In genomic region chr17:76307966-76308338, GRCh38 we compare ENCODE assay signal across 21 cellular contexts. TPM values are rescaled to one million over a fixed set of nuclear protein-coding genes. Genes with fewer than 3 reads are reported as not detected.
A peak's percentile ranks its signal among the peaks of the same experiment; 100 is the strongest.
DNase-seq lines count a peak whose midpoint lies in the region; ATAC-seq, FAIRE-seq and TF ChIP-seq lines count a peak whose summit lies in the region.
"Had no signal": no experiment of that assay in that cellular context is flagged by ENCODE, and none has a peak within 500 bp of the region (broad histone marks: within the 10 kb centered on the region; RNA-seq: fewer than 3 reads in every experiment).

Gene QRICH2 (minus strand): TSS chr17:76308276. CDS start chr17:76307998, 278 bp downstream.

- POLR2A ChIA-PET in SK-N-SH (lab: Yijun Ruan, JAX): interaction anchor here (1.5 kb wide), 1 partner anchor 91 kb away, joined by 3 read pairs; no protein-coding TSS in a partner anchor

- no peak for TF ChIP-seq POLR2A in vagina (IDR thresholded peaks at IDR 0.05)

- H3K27ac Mint-ChIP-seq in progenitor cell of endocrine pancreas: no peak within 1 kb of the TSS
- no peak within 1 kb of the TSS for H3K27ac Mint-ChIP-seq in activated CD4-positive, alpha-beta T cell treated with anti-CD3 and anti-CD28 coated beads, Interleukin-2, amount 10 ng/mL, durations not matched to agents 24 days and 14 days

- TF ChIP-seq EP300 in SK-N-SH (IDR thresholded peaks at IDR 0.05; ENCODE audit: borderline replicate concordance in 1 of 2, low read depth in 1 of 2, low read length in 1 of 2): no peak

- no peak for ATAC-seq in SK-N-SH treated with all-trans-retinoic acid at 6 μM for 48 hours
- ATAC-seq: PC-3 had no signal

- H3K27ac ChIP-seq in SK-N-SH (ENCODE audit: low read depth in 2 of 2, low read length in 1 of 2) (no peak within 1 kb of the TSS), kidney (ENCODE audit: low read depth in 2 of 2, low read length in 2 of 2) (no peak within 1 kb of the TSS), vagina (no peak within 1 kb of the TSS)
- H3K27ac ChIP-seq: 22Rv1, C4-2B had no signal

- H4K20me1 ChIP-seq in SK-N-SH (ENCODE audit: insufficient read depth): no peaks in the 10 kb centered on the region

- H3K9me3 Mint-ChIP-seq in progenitor cell of endocrine pancreas (ENCODE audit: low read depth): no peaks in the 10 kb centered on the region
- no peaks in the 10 kb centered on the region for H3K9me3 Mint-ChIP-seq in activated CD4-positive, alpha-beta T cell treated with anti-CD3 and anti-CD28 coated beads, Interleukin-2, amount 10 ng/mL, durations not matched to agents 24 days and 14 days

- H3K4me3 ChIP-seq in SK-N-SH (ENCODE audit: low read depth in 2 of 2, low read length in 1 of 2) (no peak within 1 kb of the TSS), kidney (ENCODE audit: low read length in 2 of 2) (no peak within 1 kb of the TSS), vagina (no peak within 1 kb of the TSS)

- H3K4me1 ChIP-seq in SK-N-SH (ENCODE audit: control insufficient read depth in 1 of 2, insufficient read depth in 2 of 2, low read depth in 1 of 2, low read length in 1 of 2): no peaks in the 10 kb centered on the region
- H3K4me1 ChIP-seq in kidney (ENCODE audit: control insufficient read depth in 1 of 2, insufficient read depth in 1 of 2, low read depth in 1 of 2, low read length in 2 of 2): no peaks in the 10 kb centered on the region
- H3K4me1 ChIP-seq in vagina: no peaks in the 10 kb centered on the region

- H3K79me2 ChIP-seq in SK-N-SH (ENCODE audit: insufficient read depth): no peaks in the 10 kb centered on the region

- DNase-seq in SK-N-SH: peak; percentile 37
- peak; percentile 71 for DNase-seq in kidney
- no peak for DNase-seq in progenitor cell of endocrine pancreas (ENCODE audit: low spot score, unreplicated experiment)
- DNase-seq in vagina (ENCODE audit: extremely low spot score in 2 of 2): no peak
- no peak for DNase-seq in DMS79 (lab: John Stamatoyannopoulos, UW)
- no peak for DNase-seq in cerebellar nuclear complex (lab: John Stamatoyannopoulos, UW)
- no peak for DNase-seq in activated CD4-positive, alpha-beta T cell treated with anti-CD3 and anti-CD28 coated beads, Interleukin-2, amount 10 ng/mL, durations not matched to agents 24 days and 14 days
- DNase-seq: AML-193, HCEC 1CT, KBM-7, NCI-H1694 treated with DMSO at 0.1 percent for 48 hours, NCI-H2107, NCI-H524, NCI-H82, PC-3, RPMI8226, SIG-M5 had no signal

- H3F3A ChIP-seq in SK-N-SH (replicated peaks; ENCODE audit: insufficient read depth): peaks cover 13% of the 10 kb centered on the region

- no peak within 1 kb of the TSS for H2AFZ ChIP-seq in SK-N-SH (ENCODE audit: low read depth)

- H3K27me3 ChIP-seq in SK-N-SH (ENCODE audit: insufficient read depth) (no peaks in the 10 kb centered on the region), vagina (no peaks in the 10 kb centered on the region)

- WGBS in SK-N-SH (ENCODE audit: low lambda C conversion rate): 98% methylated on average over 44 of the region's 44 CpGs

- H3K36me3 Mint-ChIP-seq in progenitor cell of endocrine pancreas (ENCODE audit: insufficient read depth): peaks cover 22% of the 10 kb centered on the region
- H3K36me3 Mint-ChIP-seq in activated CD4-positive, alpha-beta T cell treated with anti-CD3 and anti-CD28 coated beads, Interleukin-2, amount 10 ng/mL, durations not matched to agents 24 days and 14 days (ENCODE audit: low read depth): peaks cover 10% of the 10 kb centered on the region

- intact Hi-C loops in kidney (cut with DNase I) (loop anchor here (5.0 kb wide), 1 partner anchor 89 kb away; no protein-coding TSS in a partner anchor), vagina (cut with DNase I) (loop anchor here (2.0 to 10.0 kb wide), 2 partner anchors 89 to 187 kb away; no protein-coding TSS in a partner anchor)
- intact Hi-C loops in activated CD4-positive, alpha-beta T cell treated with anti-CD3 and anti-CD28 coated beads, Interleukin-2, amount 10 ng/mL, durations not matched to agents 24 days and 14 days (cut with micrococcal nuclease): no loop called here

- no peaks in the 10 kb centered on the region for H3K4me1 Mint-ChIP-seq in progenitor cell of endocrine pancreas (ENCODE audit: low read depth)
- H3K4me1 Mint-ChIP-seq in activated CD4-positive, alpha-beta T cell treated with anti-CD3 and anti-CD28 coated beads, Interleukin-2, amount 10 ng/mL, durations not matched to agents 24 days and 14 days: peaks cover 5% of the 10 kb centered on the region

- H3K9me3 ChIP-seq in SK-N-SH (no peaks in the 10 kb centered on the region), kidney (ENCODE audit: control insufficient read depth in 1 of 2, low read length in 2 of 2) (no peaks in the 10 kb centered on the region), vagina (no peaks in the 10 kb centered on the region)

- TF ChIP-seq CTCF in SK-N-SH (IDR thresholded peaks at IDR 0.05): no peak
- TF ChIP-seq CTCF in kidney (IDR thresholded peaks at IDR 0.05; ENCODE audit: borderline replicate concordance, extremely low read depth, insufficient read depth): no peak
- no peak for TF ChIP-seq CTCF in progenitor cell of endocrine pancreas (IDR thresholded peaks at IDR 0.05; ENCODE audit: unreplicated experiment)
- no peak for TF ChIP-seq CTCF in vagina (IDR thresholded peaks at IDR 0.05)

- TF ChIP-seq RAD21 in SK-N-SH (IDR thresholded peaks at IDR 0.05; ENCODE audit: low read length): no peak

- FAIRE-seq in kidney (lab: Jason Lieb, UNC): no peak
- FAIRE-seq: D721Med had no signal

- H3K27me3 Mint-ChIP-seq in progenitor cell of endocrine pancreas: no peaks in the 10 kb centered on the region
- no peaks in the 10 kb centered on the region for H3K27me3 Mint-ChIP-seq in activated CD4-positive, alpha-beta T cell treated with anti-CD3 and anti-CD28 coated beads, Interleukin-2, amount 10 ng/mL, durations not matched to agents 24 days and 14 days

- CTCF ChIA-PET in SK-N-SH (lab: Yijun Ruan, JAX): interaction anchor here (1.3 to 15.8 kb wide), 7 partner anchors 9 to 101 kb away, joined by 3 to 348 read pairs (median 10); partner anchors contain the start of gene SPHK1

- no peak within 1 kb of the TSS for H3K4me2 ChIP-seq in SK-N-SH

- H3K9ac ChIP-seq in SK-N-SH (no peak within 1 kb of the TSS), kidney (ENCODE audit: low read length in 2 of 2) (no peak within 1 kb of the TSS)

- no peak within 1 kb of the TSS for H3K4me3 Mint-ChIP-seq in progenitor cell of endocrine pancreas (ENCODE audit: low read depth)
- no peak within 1 kb of the TSS for H3K4me3 Mint-ChIP-seq in activated CD4-positive, alpha-beta T cell treated with anti-CD3 and anti-CD28 coated beads, Interleukin-2, amount 10 ng/mL, durations not matched to agents 24 days and 14 days

- no peaks in the 10 kb centered on the region for H3K9me2 ChIP-seq in SK-N-SH

- H3K36me3 ChIP-seq in SK-N-SH (replicated peaks in 1 of 2; ENCODE audit: control insufficient read depth in 1 of 2, insufficient read depth in 2 of 2, low read length in 1 of 2): peaks cover 23 to 38% of the 10 kb centered on the region in 2 experiments
- H3K36me3 ChIP-seq in kidney (ENCODE audit: control insufficient read depth in 1 of 2, insufficient read depth in 2 of 2, low read length in 2 of 2): peaks cover 8% of the 10 kb centered on the region in 2 donors
- H3K36me3 ChIP-seq in vagina: peaks cover 0 to 19% of the 10 kb centered on the region in 2 donors

TF ChIP-seq in SK-N-SH, 30 proteins besides CTCF, POLR2A, EP300 and RAD21 (continues in another document):
- TF ChIP-seq CHD2 (IDR thresholded peaks at IDR 0.05; ENCODE audit: low read length, partially characterized antibody) (no peak), FOXM1 (IDR thresholded peaks at IDR 0.05; ENCODE audit: low read depth) (no peak), USF1 (IDR thresholded peaks at IDR 0.05; ENCODE audit: borderline replicate concordance, low read depth) (no peak), FOXJ3 (CRISPR knock-in tag; IDR thresholded peaks at IDR 0.05) (no peak)

TF ChIP-seq in SK-N-SH treated with all-trans-retinoic acid at 6 μM for 48 hours, 23 proteins besides CTCF, POLR2A, EP300 and RAD21:
- TF ChIP-seq ARNTL (CRISPR knock-in tag; IDR thresholded peaks at IDR 0.05; ENCODE audit: borderline replicate concordance, low read depth) (no peak), OSR1 (CRISPR knock-in tag; IDR thresholded peaks at IDR 0.05) (no peak)

RNA-seq across cellular contexts. Expression of gene QRICH2, which starts in this region (rescaled TPM):
- 6.2 and 7.6 TPM in 2 replicates for polyA plus RNA-seq in SK-N-SH (2012; rRNA removed)
- 1.8 and 3.0 TPM in 2 replicates for polyA plus RNA-seq in SK-N-SH (2012; cell fraction: cytosol; rRNA removed)
- 32.3 and 33.8 TPM in 2 replicates for polyA plus RNA-seq in SK-N-SH (2012; cell fraction: nucleus; rRNA removed)
- total RNA-seq in kidney: 2.0 TPM
- polyA plus RNA-seq in kidney (ENCODE audit: insufficient read depth, low read depth, low replicate concordance): 2.5 TPM
- 16.0 and 18.5 TPM in 2 replicates for total RNA-seq in progenitor cell of endocrine pancreas
- total RNA-seq in vagina: 10.8 TPM
- 2.2 and 2.5 TPM in 2 replicates for total RNA-seq in activated CD4-positive, alpha-beta T cell treated with anti-CD3 and anti-CD28 coated beads, Interleukin-2, amount 10 ng/mL, durations not matched to agents 24 days and 14 days

Comparison
In these comparisons a context has a peak if more than half of its experiments do, and no peak if none do; other contexts are left out.
1. DNase-seq: peak in SK-N-SH (single experiment) and kidney (single experiment); none in progenitor cell of endocrine pancreas (single experiment), vagina (0 of 2), DMS79 (single experiment), cerebellar nuclear complex (0 of 2) and activated CD4-positive, alpha-beta T cell treated with anti-CD3 and anti-CD28 coated beads, Interleukin-2, amount 10 ng/mL, durations not matched to agents 24 days and 14 days (single experiment).